ENCODE assay signal across 1 cellular context in the genomic region with DNA sequence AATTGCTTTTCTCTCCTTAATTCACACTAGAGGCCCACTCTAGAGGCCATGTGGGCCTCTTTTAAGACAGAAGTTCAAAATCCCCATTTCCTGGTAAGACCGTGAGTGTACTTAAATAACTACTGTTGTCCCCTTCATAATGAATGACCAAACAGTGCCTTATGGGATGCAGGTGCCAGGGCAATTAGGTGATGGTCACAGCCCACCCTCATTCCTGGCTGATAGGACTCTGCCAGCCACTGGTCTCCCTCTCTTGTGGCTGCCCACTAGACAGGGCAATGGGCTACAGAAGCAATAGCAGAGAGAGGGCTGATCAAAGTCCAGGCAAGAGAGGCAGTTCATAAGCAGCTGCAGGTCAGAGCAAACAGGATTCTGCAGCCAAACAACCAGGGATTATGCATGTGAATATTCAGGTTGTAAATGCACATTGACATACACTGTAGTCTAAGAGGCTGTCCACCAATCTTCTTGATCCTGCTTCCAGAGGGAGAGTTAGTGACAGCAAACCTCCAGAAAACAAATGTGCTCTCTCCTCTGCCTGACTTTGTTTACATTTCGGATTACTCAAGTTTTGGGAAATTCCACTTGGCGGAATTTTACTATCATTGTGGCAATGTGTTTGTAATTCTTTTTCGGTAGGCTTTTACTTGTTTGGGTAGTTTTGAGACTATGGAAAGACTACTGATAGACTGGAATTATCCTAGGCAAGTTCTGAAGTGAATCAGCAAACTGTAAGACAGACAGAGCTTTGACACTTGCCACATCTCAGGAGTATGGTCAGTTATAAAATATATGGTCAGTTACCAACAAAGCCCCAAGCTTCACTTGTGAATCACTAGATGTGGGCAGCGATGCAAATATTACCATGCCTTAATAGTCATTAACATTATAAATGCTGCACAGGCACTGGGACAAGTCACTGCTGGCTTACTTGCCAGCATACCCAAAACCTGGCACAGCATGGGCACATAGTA.
TF ChIP-seq lines count a peak whose summit lies in the region.

No MANE protein-coding gene starts in this region.

TF ChIP-seq in HepG2, 621 proteins besides CTCF, POLR2A, EP300 and RAD21 (continued from another document):
- TF ChIP-seq ATF7 (IDR thresholded peaks at IDR 0.05) (no peak), ATF7 (CRISPR knock-in tag; IDR thresholded peaks at IDR 0.05) (0 out of 2 replicates have a peak, but pooled peaks have one; percentile 62), FOSL2 (CRISPR knock-in tag; IDR thresholded peaks at IDR 0.05) (peak; percentile 75), GPN1 (CRISPR knock-in tag; IDR thresholded peaks at IDR 0.05; ENCODE audit: borderline replicate concordance) (no peak), ZFP1 (CRISPR knock-in tag; IDR thresholded peaks at IDR 0.05) (peak; percentile 84; the same call in 1 of the 2 replicates), YY1 (IDR thresholded peaks at IDR 0.05; ENCODE audit: insufficient read depth, insufficient replicate concordance, low read depth, low read length) (no peak), BRCA1 (CRISPR knock-in tag; IDR thresholded peaks at IDR 0.05) (no peak), ZNF609 (CRISPR knock-in tag; IDR thresholded peaks at IDR 0.05; ENCODE audit: borderline replicate concordance) (peak; percentile 81), KDM6A (CRISPR knock-in tag; IDR thresholded peaks at IDR 0.05; ENCODE audit: low read depth) (peak; percentile 95), KMT2A (CRISPR knock-in tag; IDR thresholded peaks at IDR 0.05) (peak; percentile 49; the same call in 1 of the 2 replicates), PHF5A (CRISPR knock-in tag; IDR thresholded peaks at IDR 0.05; ENCODE audit: low read depth, unreplicated experiment) (peak; percentile 59), ZKSCAN1 (IDR thresholded peaks at IDR 0.05; ENCODE audit: low read length) (0 out of 2 replicates have a peak, but pooled peaks have one; percentile 35), ZNF792 (CRISPR knock-in tag; IDR thresholded peaks at IDR 0.05) (peak; percentile 84; the same call in 1 of the 2 replicates), KAT7 (CRISPR knock-in tag; IDR thresholded peaks at IDR 0.05; ENCODE audit: borderline replicate concordance) (no peak; the same call in 1 of the 2 replicates), ZNF33B (CRISPR knock-in tag; IDR thresholded peaks at IDR 0.05) (peak; percentile 68; the same call in 1 of the 2 replicates), MIER2 (CRISPR knock-in tag; IDR thresholded peaks at IDR 0.05) (no peak)
- TF ChIP-seq, protein P1, sequence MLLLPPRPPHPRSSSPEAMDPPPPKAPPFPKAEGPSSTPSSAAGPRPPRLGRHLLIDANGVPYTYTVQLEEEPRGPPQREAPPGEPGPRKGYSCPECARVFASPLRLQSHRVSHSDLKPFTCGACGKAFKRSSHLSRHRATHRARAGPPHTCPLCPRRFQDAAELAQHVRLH (CRISPR knock-in tag; IDR thresholded peaks at IDR 0.05; ENCODE audit: borderline replicate concordance, low read depth), result peak; percentile 89; the same call in 1 of the 2 replicates
- TF ChIP-seq, protein P2, sequence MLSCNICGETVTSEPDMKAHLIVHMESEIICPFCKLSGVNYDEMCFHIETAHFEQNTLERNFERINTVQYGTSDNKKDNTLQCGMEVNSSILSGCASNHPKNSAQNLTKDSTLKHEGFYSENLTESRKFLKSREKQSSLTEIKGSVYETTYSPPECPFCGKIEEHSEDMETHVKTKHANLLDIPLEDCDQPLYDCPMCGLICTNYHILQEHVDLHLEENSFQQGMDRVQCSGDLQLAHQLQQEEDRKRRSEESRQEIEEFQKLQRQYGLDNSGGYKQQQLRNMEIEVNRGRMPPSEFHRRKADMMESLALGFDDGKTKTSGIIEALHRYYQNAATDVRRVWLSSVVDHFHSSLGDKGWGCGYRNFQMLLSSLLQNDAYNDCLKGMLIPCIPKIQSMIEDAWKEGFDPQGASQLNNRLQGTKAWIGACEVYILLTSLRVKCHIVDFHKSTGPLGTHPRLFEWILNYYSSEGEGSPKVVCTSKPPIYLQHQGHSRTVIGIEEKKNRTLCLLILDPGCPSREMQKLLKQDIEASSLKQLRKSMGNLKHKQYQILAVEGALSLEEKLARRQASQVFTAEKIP (CRISPR knock-in tag; IDR thresholded peaks at IDR 0.05; ENCODE audit: borderline replicate concordance), result no peak
- TF ChIP-seq, protein P3, sequence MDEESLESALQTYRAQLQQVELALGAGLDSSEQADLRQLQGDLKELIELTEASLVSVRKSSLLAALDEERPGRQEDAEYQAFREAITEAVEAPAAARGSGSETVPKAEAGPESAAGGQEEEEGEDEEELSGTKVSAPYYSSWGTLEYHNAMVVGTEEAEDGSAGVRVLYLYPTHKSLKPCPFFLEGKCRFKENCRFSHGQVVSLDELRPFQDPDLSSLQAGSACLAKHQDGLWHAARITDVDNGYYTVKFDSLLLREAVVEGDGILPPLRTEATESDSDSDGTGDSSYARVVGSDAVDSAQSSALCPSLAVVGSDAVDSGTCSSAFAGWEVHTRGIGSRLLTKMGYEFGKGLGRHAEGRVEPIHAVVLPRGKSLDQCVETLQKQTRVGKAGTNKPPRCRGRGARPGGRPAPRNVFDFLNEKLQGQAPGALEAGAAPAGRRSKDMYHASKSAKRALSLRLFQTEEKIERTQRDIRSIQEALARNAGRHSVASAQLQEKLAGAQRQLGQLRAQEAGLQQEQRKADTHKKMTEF (CRISPR knock-in tag; IDR thresholded peaks at IDR 0.05), result peak; percentile 95
TF ChIP-seq in HepG2: peak in this region for 278.
